Comparison of ENCODE assay signal across 18 cellular contexts in genomic region chr1:67126111-67126746, GRCh38. TPM values are rescaled to one million over a fixed set of nuclear protein-coding genes. Genes with fewer than 3 reads are reported as not detected.
DNase-seq lines count a peak whose midpoint lies in the region; ATAC-seq, FAIRE-seq and TF ChIP-seq lines count a peak whose summit lies in the region.
"Had no signal": no experiment of that assay in that cellular context is flagged by ENCODE, and none has a peak within 500 bp of the region (broad histone marks: within the 10 kb centered on the region; RNA-seq: fewer than 3 reads in every experiment).

No MANE protein-coding gene starts in this region.

- H3K4me3 ChIP-seq in bronchial epithelial cell (ENCODE audit: low read depth, low read length): no peak overlapping the region
- H3K4me3 ChIP-seq: HAP-1 had no signal

- no peak overlapping the region for H3K4me3 Mint-ChIP-seq in stimulated activated effector memory CD8-positive, alpha-beta T cell treated with anti-CD3 and anti-CD28 coated beads, Interleukin-12 subunit alpha, Interleukin-12 subunit beta, amount 100 ng/mL, for 72 hours
- H3K4me3 Mint-ChIP-seq: naive B cell; stimulated activated naive B cell treated with anti-CD40 and anti-IgM and Interleukin-4, amounts not matched to agents 10 μg/mL and 1 μg/mL and 100 μg/mL, for 72 hours had no signal

- no peaks in the 10 kb centered on the region for H3K36me3 ChIP-seq in bronchial epithelial cell (ENCODE audit: control insufficient read depth, insufficient read depth, low read length)
- H3K36me3 ChIP-seq: HAP-1 had no signal

- no peak overlapping the region for H3K27ac Mint-ChIP-seq in stimulated activated effector memory CD8-positive, alpha-beta T cell treated with anti-CD3 and anti-CD28 coated beads, Interleukin-12 subunit alpha, Interleukin-12 subunit beta, amount 100 ng/mL, for 72 hours
- H3K27ac Mint-ChIP-seq: stimulated activated naive B cell treated with anti-CD40 and anti-IgM and Interleukin-4, amounts not matched to agents 10 μg/mL and 1 μg/mL and 100 μg/mL, for 72 hours had no signal

- DNase-seq in COLO829 (ENCODE audit: low spot score): peak; percentile 35
- DNase-seq in Kasumi-1 (lab: John Stamatoyannopoulos, UW): peak; percentile 41 to 44
- DNase-seq in bronchial epithelial cell (ENCODE audit: low read depth): peak; percentile 72
- peak; percentile 34 for DNase-seq in inferior parietal cortex (ENCODE audit: extremely low spot score)
- DNase-seq in stimulated activated effector memory CD8-positive, alpha-beta T cell treated with anti-CD3 and anti-CD28 coated beads, Interleukin-12 subunit alpha, Interleukin-12 subunit beta, amount 100 ng/mL, for 72 hours (ENCODE audit: low spot score in 2 of 2): no peak
- no peak for DNase-seq in GDM1 (lab: John Stamatoyannopoulos, UW)
- no peak for DNase-seq in DMS153 treated with DMSO at 0.1 percent for 48 hours (lab: John Stamatoyannopoulos, UW; ENCODE audit: unreplicated experiment)
- DNase-seq: activated CD4-positive, alpha-beta T cell treated with anti-CD3 and anti-CD28 coated beads, Interleukin-2, amount 50 U/mL, for 1 hour; amygdala; GF-D8; naive B cell; NCI-H2227 treated with DMSO at 0.1 percent for 48 hours; stimulated activated CD4-positive, alpha-beta T cell treated with anti-CD3 and anti-CD28 coated beads, Interleukin-4, amount 100 ng/mL, for 24 hours; stimulated activated naive B cell treated with anti-CD40 and anti-IgM and Interleukin-4, amounts not matched to agents 10 μg/mL and 1 μg/mL and 100 μg/mL, for 72 hours had no signal

- FAIRE-seq in bronchial epithelial cell (lab: Jason Lieb, UNC): no peak

- H3K36me3 Mint-ChIP-seq in stimulated activated effector memory CD8-positive, alpha-beta T cell treated with anti-CD3 and anti-CD28 coated beads, Interleukin-12 subunit alpha, Interleukin-12 subunit beta, amount 100 ng/mL, for 72 hours: no peaks in the 10 kb centered on the region
- H3K36me3 Mint-ChIP-seq: naive B cell; stimulated activated naive B cell treated with anti-CD40 and anti-IgM and Interleukin-4, amounts not matched to agents 10 μg/mL and 1 μg/mL and 100 μg/mL, for 72 hours had no signal

- no peak for ATAC-seq in stimulated activated effector memory CD8-positive, alpha-beta T cell treated with anti-CD3 and anti-CD28 coated beads, Interleukin-12 subunit alpha, Interleukin-12 subunit beta, amount 100 ng/mL, for 72 hours
- ATAC-seq in GM21717 (IDR thresholded peaks at IDR 0.05; ENCODE audit: unreplicated experiment): no peak
- ATAC-seq: stimulated activated naive B cell treated with anti-CD40 and anti-IgM and Interleukin-4, amounts not matched to agents 10 μg/mL and 1 μg/mL and 100 μg/mL, for 72 hours had no signal

- no peaks in the 10 kb centered on the region for H3K4me1 Mint-ChIP-seq in stimulated activated effector memory CD8-positive, alpha-beta T cell treated with anti-CD3 and anti-CD28 coated beads, Interleukin-12 subunit alpha, Interleukin-12 subunit beta, amount 100 ng/mL, for 72 hours
- H3K4me1 Mint-ChIP-seq: naive B cell; stimulated activated naive B cell treated with anti-CD40 and anti-IgM and Interleukin-4, amounts not matched to agents 10 μg/mL and 1 μg/mL and 100 μg/mL, for 72 hours had no signal

- no peaks in the 10 kb centered on the region for H3K27me3 ChIP-seq in bronchial epithelial cell (ENCODE audit: control insufficient read depth, insufficient read depth, low read length)

- no peaks in the 10 kb centered on the region for H3K9me3 Mint-ChIP-seq in stimulated activated effector memory CD8-positive, alpha-beta T cell treated with anti-CD3 and anti-CD28 coated beads, Interleukin-12 subunit alpha, Interleukin-12 subunit beta, amount 100 ng/mL, for 72 hours
- H3K9me3 Mint-ChIP-seq: naive B cell; stimulated activated naive B cell treated with anti-CD40 and anti-IgM and Interleukin-4, amounts not matched to agents 10 μg/mL and 1 μg/mL and 100 μg/mL, for 72 hours had no signal

- peak; percentile 14 for TF ChIP-seq CTCF in bronchial epithelial cell (IDR thresholded peaks at IDR 0.05; ENCODE audit: insufficient read depth, low read length, severe bottlenecking)

RNA-seq across cellular contexts. Expression of gene C1orf141, which starts 8.5 kb away (rescaled TPM):
- not detected in 2 replicates for total RNA-seq in bronchial epithelial cell
- total RNA-seq: renal cortical epithelial cell; T-helper 1 cell treated with Interleukin-12 subunit alpha and Interleukin-12 subunit beta and Interleukin-4 antibody, amounts not matched to agents 30 ng/mL and 1 ng/mL, for 36 hours had no signal

RNA-seq across cellular contexts. Expression of gene IL23R, which starts 40.0 kb away (rescaled TPM):
- total RNA-seq in bronchial epithelial cell: 0.13 TPM in 1 of 2 replicates, not detected in the other
- total RNA-seq: renal cortical epithelial cell had no signal

Comparison
In these comparisons a context has a peak if more than half of its experiments do, and no peak if none do; other contexts are left out.
1. DNase-seq: peak in COLO829 (single experiment), Kasumi-1 (2 of 2), bronchial epithelial cell (single experiment) and inferior parietal cortex (single experiment); none in stimulated activated effector memory CD8-positive, alpha-beta T cell treated with anti-CD3 and anti-CD28 coated beads, Interleukin-12 subunit alpha, Interleukin-12 subunit beta, amount 100 ng/mL, for 72 hours (0 of 2), GDM1 (single experiment) and DMS153 treated with DMSO at 0.1 percent for 48 hours (single experiment).